In the genomic region with DNA sequence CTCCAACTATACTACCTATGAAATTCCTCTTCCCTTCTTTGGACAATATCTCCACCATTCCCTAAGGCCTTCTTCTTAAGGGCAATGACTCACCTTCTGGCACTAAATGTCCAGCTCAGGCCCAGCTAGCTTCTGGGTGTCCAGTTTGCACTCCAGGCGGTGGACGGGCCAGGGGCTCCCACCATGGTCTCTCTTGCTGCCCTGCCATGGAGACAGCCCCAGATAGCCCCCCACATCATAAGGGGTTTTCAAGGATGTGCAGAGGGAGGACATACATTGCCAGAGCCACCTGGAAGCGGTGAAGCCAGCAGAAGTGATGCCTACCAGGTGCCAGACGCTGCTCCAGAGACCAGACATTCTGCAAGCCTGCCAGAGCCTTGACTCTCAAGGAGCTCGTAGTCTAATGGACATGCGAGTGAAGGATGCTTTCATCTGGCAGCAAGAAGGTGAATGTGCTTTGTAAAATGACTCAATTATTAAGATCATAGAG, we compare ENCODE assay signal across 15 cellular contexts. TPM values are rescaled to one million over a fixed set of nuclear protein-coding genes. Genes with fewer than 3 reads are reported as not detected.
DNase-seq lines count a peak whose midpoint lies in the region; ATAC-seq, FAIRE-seq and TF ChIP-seq lines count a peak whose summit lies in the region.
"Had no signal": no experiment of that assay in that cellular context is flagged by ENCODE, and none has a peak within 500 bp of the region (broad histone marks: within the 10 kb centered on the region; RNA-seq: fewer than 3 reads in every experiment).

No MANE protein-coding gene starts in this region.

- H3K4me3 ChIP-seq in A549, result no peak overlapping the region
- no peak overlapping the region for H3K4me3 ChIP-seq in osteoblast (ENCODE audit: insufficient read depth, low read length)
- H3K4me3 ChIP-seq: GM12878 had no signal

- peaks cover 18% of the 10 kb centered on the region for H3K4me1 ChIP-seq in A549
- H3K4me1 ChIP-seq in osteoblast (ENCODE audit: insufficient read depth, low read length), result peaks cover 41% of the 10 kb centered on the region

- no peak overlapping the region for H2AFZ ChIP-seq in osteoblast (ENCODE audit: low read length)

- no peaks in the 10 kb centered on the region; the same call in 1 of the 2 replicates for H3K27me3 Mint-ChIP-seq in HFFc6 (ENCODE audit: insufficient read depth)

- FAIRE-seq in A549 (lab: Jason Lieb, UNC), result no peak
- FAIRE-seq: GM12878 had no signal

- H3K4me1 Mint-ChIP-seq in HFFc6 (ENCODE audit: low read depth), result peaks cover 71% of the 10 kb centered on the region
- H3K4me1 Mint-ChIP-seq: CD4-positive, alpha-beta memory T cell; naive thymus-derived CD4-positive, alpha-beta T cell had no signal

- TF ChIP-seq RAD21 in A549 (conservative IDR thresholded peaks at IDR 0.05 in 1 of 2, IDR thresholded peaks at IDR 0.05 in 1 of 2), result no peak

- H3K4me2 ChIP-seq in A549 (peak overlapping the region; percentile 62), osteoblast (ENCODE audit: insufficient read depth, low read length) (peak overlapping the region; percentile 64)

- DNase-seq in A549 (ENCODE audit: low read depth in 1 of 2, low spot score in 1 of 2), result no peak
- DNase-seq in HFFc6, result peak; percentile 37
- peak; percentile 35 for DNase-seq in ecto neural progenitor cell (ENCODE audit: low spot score)
- peak; percentile 83 for DNase-seq in osteoblast (ENCODE audit: insufficient read length, low spot score, missing footprints)
- DNase-seq in stimulated activated CD4-positive, alpha-beta T cell treated with anti-CD3 and anti-CD28 coated beads, Interleukin-12 subunit alpha, Interleukin-12 subunit beta, amount 100 ng/mL, for 4 hours, result no peak
- DNase-seq in NCI-H2227 treated with DMSO at 0.1 percent for 48 hours (lab: John Stamatoyannopoulos, UW), result no peak
- DNase-seq in NCI-H1694 (lab: John Stamatoyannopoulos, UW), result no peak
- DNase-seq in NCI-H187 treated with DMSO at 0.1 percent for 48 hours (lab: John Stamatoyannopoulos, UW), result no peak
- DNase-seq: activated T-cell treated with anti-CD3 and anti-CD28 coated beads, Interleukin-2, amount 50 U/mL, for 48 hours; CD4-positive, alpha-beta memory T cell; naive thymus-derived CD4-positive, alpha-beta T cell; stimulated activated CD4-positive, alpha-beta T cell treated with anti-CD3 and anti-CD28 coated beads, Interleukin-2, amount 100 ng/mL, for 24 hours; WERI-Rb-1 had no signal

- TF ChIP-seq CTCF in A549 (IDR thresholded peaks at IDR 0.05) (no peak), HFFc6 (IDR thresholded peaks at IDR 0.05) (no peak), osteoblast (IDR thresholded peaks at IDR 0.05; ENCODE audit: extremely low read depth, low read depth, low read length) (no peak)

- H3K9me3 Mint-ChIP-seq in HFFc6, result no peaks in the 10 kb centered on the region
- H3K9me3 Mint-ChIP-seq: CD4-positive, alpha-beta memory T cell; naive thymus-derived CD4-positive, alpha-beta T cell had no signal

- POLR2A ChIA-PET in A549 (lab: Yijun Ruan, JAX), result no interaction called here

- ATAC-seq in A549, result peak; percentile 35 to 56; a peak in 4 of 6 replicates
- ATAC-seq: GM12878 had no signal

- no peaks in the 10 kb centered on the region for H4K20me1 ChIP-seq in osteoblast (ENCODE audit: insufficient read depth, low read length)

- no peaks in the 10 kb centered on the region for H3K79me2 ChIP-seq in osteoblast (ENCODE audit: insufficient read depth, low read length)

- CTCF ChIA-PET in A549 (lab: Yijun Ruan, JAX), result no interaction called here

- TF ChIP-seq POLR2A in A549 (IDR thresholded peaks at IDR 0.05; ENCODE audit: low read length), result no peak

- H3K4me3 Mint-ChIP-seq in HFFc6, result peak overlapping the region; percentile 80
- H3K4me3 Mint-ChIP-seq: CD4-positive, alpha-beta memory T cell; naive thymus-derived CD4-positive, alpha-beta T cell had no signal

- H3K9me3 ChIP-seq in A549 (no peaks in the 10 kb centered on the region), osteoblast (ENCODE audit: low read depth, low read length) (no peaks in the 10 kb centered on the region)

- no peaks in the 10 kb centered on the region for H3K36me3 ChIP-seq in osteoblast (ENCODE audit: insufficient read depth, low read length)
- H3K36me3 ChIP-seq: WERI-Rb-1 had no signal

- 77% methylated on average over 5 of the region's 6 CpGs for WGBS in A549 (ENCODE audit: missing lambda C conversion rate)

- no peaks in the 10 kb centered on the region for H3K36me3 Mint-ChIP-seq in HFFc6 (ENCODE audit: low read depth)
- H3K36me3 Mint-ChIP-seq: CD4-positive, alpha-beta memory T cell had no signal

- H3K27ac Mint-ChIP-seq in HFFc6, result peak overlapping the region; percentile 97
- H3K27ac Mint-ChIP-seq: CD4-positive, alpha-beta memory T cell had no signal

- H3K27ac ChIP-seq in A549, result peak overlapping the region; percentile 44 to 61; a peak in 3 of 6 replicates
- H3K27ac ChIP-seq in osteoblast (ENCODE audit: low read depth, low read length), result peak overlapping the region; percentile 96
- H3K27ac ChIP-seq: HL-60, WERI-Rb-1 had no signal

- no peak for TF ChIP-seq EP300 in A549 (IDR thresholded peaks at IDR 0.05)

- H3K27me3 ChIP-seq in osteoblast (ENCODE audit: insufficient read depth, low read length), result no peaks in the 10 kb centered on the region

TF ChIP-seq in A549, 52 proteins besides CTCF, POLR2A, EP300 and RAD21:
- TF ChIP-seq KDM1A (IDR thresholded peaks at IDR 0.05; ENCODE audit: low read depth) (no peak), JUN (IDR thresholded peaks at IDR 0.05) (no peak), ZC3H11A (IDR thresholded peaks at IDR 0.05) (no peak), RNF2 (IDR thresholded peaks at IDR 0.05; ENCODE audit: borderline replicate concordance, low read depth) (no peak), RARB (CRISPR knock-in tag; IDR thresholded peaks at IDR 0.05) (no peak), ESRRA (IDR thresholded peaks at IDR 0.05; ENCODE audit: borderline replicate concordance, low read length) (no peak), NPAS2 (CRISPR knock-in tag; IDR thresholded peaks at IDR 0.05; ENCODE audit: borderline replicate concordance) (no peak), JUNB (IDR thresholded peaks at IDR 0.05) (no peak), NFE2L2 (conservative IDR thresholded peaks at IDR 0.05; ENCODE audit: low read length) (no peak), ZFP36 (IDR thresholded peaks at IDR 0.05; ENCODE audit: borderline replicate concordance, partially characterized antibody) (no peak), NR3C1 (IDR thresholded peaks at IDR 0.05) (no peak), MAZ (IDR thresholded peaks at IDR 0.05; ENCODE audit: borderline replicate concordance, low read depth, low read length) (no peak), CBX8 (IDR thresholded peaks at IDR 0.05) (no peak), FOSL2 (IDR thresholded peaks at IDR 0.05) (no peak), FOSL2 (CRISPR knock-in tag; IDR thresholded peaks at IDR 0.05) (no peak)

RNA-seq across cellular contexts. Expression of a gene that starts 43.7 kb away (rescaled TPM):
- polyA plus RNA-seq in A549 (2011; rRNA removed) (15.8 and 20.4 TPM in 2 replicates), A549 (2017; fragmentation: RNase III; extraction: RNeasy Plus Mini Kit Qiagen cat#74134 plus additional on column Dnase treatment) (10.9 to 12.0 TPM (median 11.1 TPM) in 3 replicates)
- 13.6 and 17.1 TPM in 2 replicates for polyA plus RNA-seq in A549 (2012; cell fraction: cytosol; rRNA removed)
- polyA plus RNA-seq in A549 (2012; cell fraction: nucleus; rRNA removed), result 11.3 and 12.8 TPM in 2 replicates
- polyA minus RNA-seq in A549 (2011; rRNA and poly(A)+ RNA removed), result 19.5 and 22.3 TPM in 2 replicates
- total RNA-seq in HFFc6 (2021; fragmentation: NEBNext Ultra II Directional; extraction: Animal tissue kit (Norgen Biotek cat#: 25700)), result 100 to 1,000 TPM in 1 of 6 experiments, 10 to 100 TPM in 5; 72.4 to 118 (median 88.4) TPM
- 251 and 352 TPM in 2 replicates for total RNA-seq in osteoblast

Comparison
In these comparisons a context has a peak if more than half of its experiments do, and no peak if none do; other contexts are left out.
1. DNase-seq: peak in HFFc6 (single experiment), ecto neural progenitor cell (single experiment) and osteoblast (single experiment); none in A549 (0 of 2), stimulated activated CD4-positive, alpha-beta T cell treated with anti-CD3 and anti-CD28 coated beads, Interleukin-12 subunit alpha, Interleukin-12 subunit beta, amount 100 ng/mL, for 4 hours (single experiment), NCI-H2227 treated with DMSO at 0.1 percent for 48 hours (single experiment), NCI-H1694 (single experiment) and NCI-H187 treated with DMSO at 0.1 percent for 48 hours (single experiment).